ENCODE assay signal across 20 cellular contexts in the genomic region with DNA sequence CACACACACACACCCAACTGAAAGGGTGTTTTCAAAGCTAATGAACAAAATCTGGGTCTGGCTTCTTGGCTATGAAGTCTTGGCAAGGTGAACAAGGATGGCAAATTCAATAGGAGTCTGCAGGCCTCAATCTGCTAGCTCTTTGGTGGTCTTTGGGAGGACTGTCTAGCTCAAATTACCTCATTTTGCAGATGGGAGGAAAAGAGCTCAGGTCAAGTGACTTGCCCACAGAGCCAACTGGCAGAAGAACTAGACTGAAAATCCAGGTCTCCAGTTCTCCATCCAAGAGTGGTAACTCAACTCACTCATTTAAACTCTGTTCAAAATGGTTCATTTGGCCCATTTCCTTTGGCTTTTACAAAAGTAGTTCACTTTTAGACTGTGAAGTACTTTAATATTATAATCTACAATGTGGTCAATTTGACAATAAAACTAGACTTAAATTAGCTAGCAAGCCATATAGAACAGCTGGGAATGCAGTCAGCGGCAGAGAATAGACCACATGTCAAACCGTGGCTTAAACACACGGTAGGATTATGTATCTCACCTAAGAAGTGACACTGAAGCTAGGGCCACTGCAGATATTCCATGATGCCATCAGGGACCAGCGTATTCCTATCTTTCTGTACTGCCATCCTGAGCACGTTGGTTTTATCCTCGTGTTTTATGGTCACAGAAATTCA.
DNase-seq lines count a peak whose midpoint lies in the region; ATAC-seq, FAIRE-seq and TF ChIP-seq lines count a peak whose summit lies in the region.
"Had no signal": no experiment of that assay in that cellular context is flagged by ENCODE, and none has a peak within 500 bp of the region (broad histone marks: within the 10 kb centered on the region; RNA-seq: fewer than 3 reads in every experiment).

No MANE protein-coding gene starts in this region.

- H3K4ac ChIP-seq in H1 (replicated peaks; ENCODE audit: insufficient read length, low read depth, low read length), result no peak overlapping the region

- H2BK15ac ChIP-seq in H1 (ENCODE audit: low read length), result no peak overlapping the region

- H3K4me2 ChIP-seq in H1 (ENCODE audit: insufficient read depth in 1 of 2, low read depth in 2 of 2, low read length in 2 of 2), result no peak overlapping the region

- no peak overlapping the region for H3K18ac ChIP-seq in H1 (ENCODE audit: extremely low read depth, low read length)

- H4K5ac ChIP-seq in H1 (ENCODE audit: insufficient read length, low read depth, low read length), result no peak overlapping the region

- H3K27ac ChIP-seq in H1 (ENCODE audit: low read depth, low read length), result no peak overlapping the region
- H3K27ac ChIP-seq: C4-2B, Peyer's patch had no signal

- no peak overlapping the region for H2BK20ac ChIP-seq in H1 (ENCODE audit: low read length)

- no peak overlapping the region for H4K8ac ChIP-seq in H1 (ENCODE audit: extremely low read depth, insufficient read depth, low read length)

- TF ChIP-seq POLR2A in H1 (IDR thresholded peaks at IDR 0.05; ENCODE audit: control extremely low read depth in 1 of 2, low read depth in 2 of 2, low read length in 2 of 2) (no peak), GM18505 (IDR thresholded peaks at IDR 0.05; ENCODE audit: borderline replicate concordance, extremely low read depth, insufficient read depth, insufficient read length) (no peak)

- H3K4me3 ChIP-seq in H1 (ENCODE audit: extremely low read depth in 1 of 4, insufficient read depth in 2 of 4, low read depth in 3 of 4, low read length in 4 of 4), result no peak overlapping the region
- H3K4me3 ChIP-seq: Peyer's patch had no signal

- no peak for TF ChIP-seq RAD21 in H1 (IDR thresholded peaks at IDR 0.05 in 1 of 2, conservative IDR thresholded peaks at IDR 0.05 in 1 of 2; ENCODE audit: low read depth in 2 of 2, low read length in 2 of 2)

- WGBS in H1 (ENCODE audit: extremely low coverage in 1 of 2, insufficient coverage in 1 of 2, insufficient read length in 1 of 2, insufficient replicate concordance in 2 of 2, low coverage in 1 of 2, low lambda C conversion rate in 2 of 2, missing lambda C conversion rate in 1 of 2), 2 experiments, result 92% methylated on average over 6 of the region's 6 CpGs; no CpG with 5 or more reads in 1 of the 2 experiments

- no peak overlapping the region for H3K23ac ChIP-seq in H1 (ENCODE audit: insufficient read length)

- H3K9ac ChIP-seq in H1 (replicated peaks in 1 of 4; ENCODE audit: extremely low read depth in 1 of 4, low read depth in 3 of 4, low read length in 3 of 4), result no peak overlapping the region

- no peak overlapping the region for H4K91ac ChIP-seq in H1 (replicated peaks; ENCODE audit: insufficient read length, low read length)

- peaks cover 0 to 8% (median 5%) of the 10 kb centered on the region in 4 experiments; a peak in 3 of 7 replicates for H3K4me1 ChIP-seq in H1 (replicated peaks in 1 of 4; ENCODE audit: control insufficient read depth in 3 of 4, insufficient read depth in 4 of 4, low read length in 3 of 4)
- H3K4me1 ChIP-seq: Peyer's patch had no signal

- no peaks in the 10 kb centered on the region for H3K27me3 ChIP-seq in H1 (replicated peaks in 1 of 4; ENCODE audit: control insufficient read depth in 3 of 4, extremely low read depth in 1 of 4, insufficient read depth in 3 of 4, low read length in 3 of 4)
- H3K27me3 ChIP-seq: Peyer's patch had no signal

- H2AK5ac ChIP-seq in H1 (ENCODE audit: low read depth, low read length), result no peak overlapping the region

- H3K79me2 ChIP-seq in H1 (ENCODE audit: control insufficient read depth in 1 of 2, insufficient read depth in 2 of 2, low read length in 2 of 2), result peaks cover 10 to 94% of the 10 kb centered on the region in 2 experiments; a peak in 3 of 4 replicates

- H2BK12ac ChIP-seq in H1 (ENCODE audit: low read depth, low read length), result no peak overlapping the region

- no peak overlapping the region for H2AFZ ChIP-seq in H1 (ENCODE audit: low read length)

- H3K79me1 ChIP-seq in H1 (ENCODE audit: low read depth, low read length), result peaks cover 6% of the 10 kb centered on the region

- H3K9me3 ChIP-seq in H1 (ENCODE audit: insufficient read depth in 2 of 2, low read depth in 1 of 2, low read length in 1 of 2), result no peaks in the 10 kb centered on the region
- H3K9me3 ChIP-seq: Peyer's patch had no signal

- no peak overlapping the region for H3K14ac ChIP-seq in H1 (ENCODE audit: insufficient read length)

- CTCF ChIA-PET in H1 (lab: Charles Lee; ENCODE audit: partially characterized antibody), result interaction anchor here (0.6 to 1.1 kb wide), 3 partner anchors 28 to 92 kb away, joined by 3 read pairs; no protein-coding TSS in a partner anchor

- peak; percentile 11 for DNase-seq in NCI-H82 (lab: John Stamatoyannopoulos, UW)
- DNase-seq in NCI-H82 treated with DMSO at 0.1 percent for 48 hours (lab: John Stamatoyannopoulos, UW; ENCODE audit: unreplicated experiment), result no peak
- no peak for DNase-seq in H1 (ENCODE audit: low read depth in 1 of 2, low spot score in 2 of 2)
- DNase-seq in midbrain (lab: John Stamatoyannopoulos, UW), result peak; percentile 63
- DNase-seq in NCI-H1105 treated with DMSO at 0.1 percent for 48 hours (lab: John Stamatoyannopoulos, UW), result no peak
- DNase-seq in EL, result no peak
- DNase-seq in OCI-M2 (lab: John Stamatoyannopoulos, UW; ENCODE audit: unreplicated experiment), result no peak
- DNase-seq: DMS53, MV-4-11, NCI-H1436, NCI-H2081, NCI-H226, Peyer's patch, SHP77 had no signal

- H2BK120ac ChIP-seq in H1 (replicated peaks; ENCODE audit: low read depth, low read length), result no peak overlapping the region

- TF ChIP-seq EP300 in H1 (IDR thresholded peaks at IDR 0.05; ENCODE audit: borderline replicate concordance in 1 of 2, low read depth in 2 of 2, low read length in 2 of 2), result no peak

- H3K23me2 ChIP-seq in H1 (ENCODE audit: low read depth, low read length), result no peaks in the 10 kb centered on the region

- ATAC-seq in GM18505 (IDR thresholded peaks at IDR 0.05; ENCODE audit: unreplicated experiment), result no peak

- peak; percentile 62 for FAIRE-seq in H1 (lab: Jason Lieb, UNC)
- FAIRE-seq: A204.1, G401.6, GM12892, H54 had no signal

- H2BK5ac ChIP-seq in H1 (ENCODE audit: low read depth, low read length), result no peak overlapping the region

- peaks cover 0 to 4% (median 0%) of the 10 kb centered on the region in 4 experiments; a peak in 4 of 8 replicates for H3K36me3 ChIP-seq in H1 (ENCODE audit: control insufficient read depth in 2 of 4, insufficient read depth in 4 of 4, low read length in 3 of 4)
- H3K36me3 ChIP-seq: Peyer's patch had no signal

- TF ChIP-seq CTCF in H1 (IDR thresholded peaks at IDR 0.05; ENCODE audit: control extremely low read depth in 1 of 3, insufficient read depth in 1 of 3, low read depth in 1 of 3, low read length in 3 of 3), result no peak

- no peak overlapping the region for H3K56ac ChIP-seq in H1 (replicated peaks; ENCODE audit: insufficient read length, low read depth, low read length)

- H4K20me1 ChIP-seq in H1 (replicated peaks in 1 of 2; ENCODE audit: control insufficient read depth in 1 of 2, insufficient read depth in 2 of 2, low read length in 2 of 2), result peaks cover 9 to 10% of the 10 kb centered on the region in 2 experiments

- POLR2A ChIA-PET in H1 (lab: Charles Lee; ENCODE audit: partially characterized antibody), result interaction anchor here (1.5 kb wide), 1 partner anchor 112 kb away, joined by 6 read pairs; no protein-coding TSS in a partner anchor

TF ChIP-seq in H1, 55 proteins besides CTCF, POLR2A, EP300 and RAD21 (continues in another document):
- no peak for TF ChIP-seq TAF7 (optimal IDR thresholded peaks at IDR 0.05; ENCODE audit: borderline replicate concordance, low read depth, low read length)
- TF ChIP-seq SP1 (IDR thresholded peaks at IDR 0.05; ENCODE audit: low read depth, low read length), result no peak
- no peak for TF ChIP-seq SIRT6 (IDR thresholded peaks at IDR 0.05; ENCODE audit: low read length)
- no peak for TF ChIP-seq NRF1 (IDR thresholded peaks at IDR 0.05; ENCODE audit: low read depth, low read length)
- TF ChIP-seq CHD1 (IDR thresholded peaks at IDR 0.05; ENCODE audit: low read depth, low read length), result no peak
- TF ChIP-seq RBBP5 (IDR thresholded peaks at IDR 0.05; ENCODE audit: borderline replicate concordance, low read depth, low read length), result no peak
- TF ChIP-seq KDM5A (IDR thresholded peaks at IDR 0.05; ENCODE audit: low read length), result no peak

Comparison
In these comparisons a context has a peak if more than half of its experiments do, and no peak if none do; other contexts are left out.
1. DNase-seq: peak in NCI-H82 (single experiment) and midbrain (single experiment); none in NCI-H82 treated with DMSO at 0.1 percent for 48 hours (single experiment), H1 (0 of 2), NCI-H1105 treated with DMSO at 0.1 percent for 48 hours (single experiment), EL (single experiment) and OCI-M2 (single experiment).